Comparison of ENCODE assay signal across 10 cellular contexts in the genomic region with DNA sequence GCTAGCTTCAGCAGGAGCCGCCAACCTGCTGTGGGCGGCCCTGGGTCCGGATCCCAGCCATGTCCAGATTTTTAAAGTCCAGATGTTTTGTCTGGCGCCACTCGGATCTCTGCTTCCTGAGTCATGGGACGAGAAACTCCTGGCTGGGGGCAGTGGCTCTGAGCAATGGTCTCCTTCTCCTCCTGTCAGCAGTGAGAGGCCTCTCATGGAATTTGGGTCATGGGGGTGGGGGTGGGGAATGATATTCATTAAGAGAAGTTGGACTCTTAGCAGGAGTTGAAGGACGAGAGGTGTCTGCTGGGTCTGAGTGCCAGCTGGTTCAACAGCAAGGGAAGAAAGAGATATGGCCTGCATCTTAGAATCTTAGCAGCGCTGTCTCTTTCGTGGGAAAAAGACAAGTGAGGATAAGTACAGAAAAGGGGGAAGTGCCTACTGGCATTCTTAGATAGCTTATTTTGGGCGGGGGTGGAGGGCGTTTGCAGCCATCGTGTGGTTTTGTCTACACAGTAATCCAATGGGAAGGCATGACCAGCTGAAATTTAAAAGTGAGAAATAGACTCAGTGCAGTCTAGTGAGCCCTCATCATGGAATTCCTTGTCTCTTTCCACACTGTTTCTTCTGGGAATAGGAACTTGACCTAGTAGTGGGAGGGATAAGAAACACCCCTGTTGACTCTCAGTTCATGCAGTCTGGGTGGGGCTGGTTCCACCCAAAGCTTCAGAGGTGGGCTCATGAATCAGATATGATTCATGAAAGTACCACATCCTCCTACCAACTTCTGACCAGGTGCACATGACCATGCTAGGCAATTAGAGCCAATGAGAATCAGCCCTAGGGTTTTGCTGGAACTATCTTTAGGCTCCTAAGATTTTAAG.
DNase-seq lines count a peak whose midpoint lies in the region; ATAC-seq and TF ChIP-seq lines count a peak whose summit lies in the region.
"Had no signal": no experiment of that assay in that cellular context is flagged by ENCODE, and none has a peak within 500 bp of the region (broad histone marks: within the 10 kb centered on the region; RNA-seq: fewer than 3 reads in every experiment).

No MANE protein-coding gene starts in this region.

- H3K4me3 ChIP-seq in fibroblast of the aortic adventitia (ENCODE audit: low read depth, low read length) = peak overlapping the region; percentile 55
- no peak overlapping the region for H3K4me3 ChIP-seq in uterus

- TF ChIP-seq POLR2A in uterus (IDR thresholded peaks at IDR 0.05) = no peak

- no peaks in the 10 kb centered on the region for H3K36me3 Mint-ChIP-seq in activated naive CD8-positive, alpha-beta T cell treated with anti-CD3 and anti-CD28 coated beads, Interleukin-2, amount 50 U/mL, for 24 hours (ENCODE audit: low read depth)
- no peaks in the 10 kb centered on the region for H3K36me3 Mint-ChIP-seq in activated naive CD8-positive, alpha-beta T cell treated with anti-CD3 and anti-CD28 coated beads for 36 hours
- no peaks in the 10 kb centered on the region for H3K36me3 Mint-ChIP-seq in nephron progenitor cell (ENCODE audit: low read depth)
- H3K36me3 Mint-ChIP-seq: CD4-positive, CD25-positive, alpha-beta regulatory T cell had no signal

- H3K27me3 ChIP-seq in uterus = no peaks in the 10 kb centered on the region

- DNase-seq in activated naive CD8-positive, alpha-beta T cell treated with anti-CD3 and anti-CD28 coated beads, Interleukin-2, amount 50 U/mL, for 24 hours = no peak
- no peak for DNase-seq in activated naive CD8-positive, alpha-beta T cell treated with anti-CD3 and anti-CD28 coated beads for 36 hours
- DNase-seq in HS-5 (ENCODE audit: low read depth) (peak; percentile 46), fibroblast of the aortic adventitia (ENCODE audit: low read depth) (peak; percentile 73), uterus (peak; percentile 34 to 59), left lobe of liver (ENCODE audit: low spot score) (no peak), NCI-H748 (lab: John Stamatoyannopoulos, UW; ENCODE audit: unreplicated experiment) (no peak), nephron progenitor cell (no peak)
- DNase-seq: Kasumi-1 had no signal

- no peaks in the 10 kb centered on the region for H3K36me3 ChIP-seq in uterus

- intact Hi-C loops in uterus (cut with DNase I; ENCODE audit: low total_unique reads) = no loop called here

- H3K27ac ChIP-seq in uterus = peak overlapping the region; percentile 4 to 7

- H3K4me1 ChIP-seq in uterus = no peaks in the 10 kb centered on the region

- no peaks in the 10 kb centered on the region for H3K9me3 ChIP-seq in uterus

- no peak overlapping the region for H3K27ac Mint-ChIP-seq in activated naive CD8-positive, alpha-beta T cell treated with anti-CD3 and anti-CD28 coated beads, Interleukin-2, amount 50 U/mL, for 24 hours
- H3K27ac Mint-ChIP-seq in activated naive CD8-positive, alpha-beta T cell treated with anti-CD3 and anti-CD28 coated beads for 36 hours = no peak overlapping the region
- no peak overlapping the region for H3K27ac Mint-ChIP-seq in nephron progenitor cell

- H3K27me3 Mint-ChIP-seq in activated naive CD8-positive, alpha-beta T cell treated with anti-CD3 and anti-CD28 coated beads, Interleukin-2, amount 50 U/mL, for 24 hours = peaks cover 33% of the 10 kb centered on the region
- peaks cover 52% of the 10 kb centered on the region for H3K27me3 Mint-ChIP-seq in activated naive CD8-positive, alpha-beta T cell treated with anti-CD3 and anti-CD28 coated beads for 36 hours
- H3K27me3 Mint-ChIP-seq in nephron progenitor cell (ENCODE audit: low read depth, poor library complexity) = peaks cover 58% of the 10 kb centered on the region
- H3K27me3 Mint-ChIP-seq: CD4-positive, CD25-positive, alpha-beta regulatory T cell had no signal

- peaks cover 12% of the 10 kb centered on the region for H3K4me1 Mint-ChIP-seq in activated naive CD8-positive, alpha-beta T cell treated with anti-CD3 and anti-CD28 coated beads, Interleukin-2, amount 50 U/mL, for 24 hours
- H3K4me1 Mint-ChIP-seq in activated naive CD8-positive, alpha-beta T cell treated with anti-CD3 and anti-CD28 coated beads for 36 hours = peaks cover 2% of the 10 kb centered on the region
- peaks cover 9% of the 10 kb centered on the region for H3K4me1 Mint-ChIP-seq in nephron progenitor cell
- H3K4me1 Mint-ChIP-seq: CD4-positive, CD25-positive, alpha-beta regulatory T cell had no signal

- H3K4me3 Mint-ChIP-seq in activated naive CD8-positive, alpha-beta T cell treated with anti-CD3 and anti-CD28 coated beads, Interleukin-2, amount 50 U/mL, for 24 hours = no peak overlapping the region
- H3K4me3 Mint-ChIP-seq in activated naive CD8-positive, alpha-beta T cell treated with anti-CD3 and anti-CD28 coated beads for 36 hours = no peak overlapping the region
- H3K4me3 Mint-ChIP-seq in nephron progenitor cell = no peak overlapping the region
- H3K4me3 Mint-ChIP-seq: CD4-positive, CD25-positive, alpha-beta regulatory T cell had no signal

- peak; percentile 83 for ATAC-seq in activated naive CD8-positive, alpha-beta T cell treated with anti-CD3 and anti-CD28 coated beads, Interleukin-2, amount 50 U/mL, for 24 hours
- no peak for ATAC-seq in left lobe of liver

- no peak for TF ChIP-seq CTCF in fibroblast of the aortic adventitia (IDR thresholded peaks at IDR 0.05; ENCODE audit: insufficient read depth, low read length)
- no peak for TF ChIP-seq CTCF in uterus (IDR thresholded peaks at IDR 0.05)
- TF ChIP-seq CTCF in nephron progenitor cell (IDR thresholded peaks at IDR 0.05) = no peak

- no peaks in the 10 kb centered on the region for H3K9me3 Mint-ChIP-seq in activated naive CD8-positive, alpha-beta T cell treated with anti-CD3 and anti-CD28 coated beads, Interleukin-2, amount 50 U/mL, for 24 hours
- H3K9me3 Mint-ChIP-seq in activated naive CD8-positive, alpha-beta T cell treated with anti-CD3 and anti-CD28 coated beads for 36 hours = no peaks in the 10 kb centered on the region
- H3K9me3 Mint-ChIP-seq in nephron progenitor cell = no peaks in the 10 kb centered on the region

Comparison
In these comparisons a context has a peak if more than half of its experiments do, and no peak if none do; other contexts are left out.
1. DNase-seq: peak in HS-5 (single experiment), fibroblast of the aortic adventitia (single experiment) and uterus (2 of 2); none in activated naive CD8-positive, alpha-beta T cell treated with anti-CD3 and anti-CD28 coated beads, Interleukin-2, amount 50 U/mL, for 24 hours (single experiment), activated naive CD8-positive, alpha-beta T cell treated with anti-CD3 and anti-CD28 coated beads for 36 hours (single experiment), left lobe of liver (single experiment), NCI-H748 (single experiment) and nephron progenitor cell (single experiment).